16 cellular contexts compared by ENCODE assay signal in genomic region chr6:3891889-3892288, GRCh38. TPM values are rescaled to one million over a fixed set of nuclear protein-coding genes. Genes with fewer than 3 reads are reported as not detected.
A peak's percentile ranks its signal among the peaks of the same experiment; 100 is the strongest.
DNase-seq lines count a peak whose midpoint lies in the region; ATAC-seq, FAIRE-seq and TF ChIP-seq lines count a peak whose summit lies in the region.
"Had no signal": no experiment of that assay in that cellular context is flagged by ENCODE, and none has a peak within 500 bp of the region (broad histone marks: within the 10 kb centered on the region; RNA-seq: fewer than 3 reads in every experiment).

No MANE protein-coding gene starts in this region.

- in situ Hi-C loops in HepG2 (cut with HindIII; ENCODE audit: extremely low pct_ligation_motif_present, low pct_unique_long_range_greater_than_20kb): no loop called here

- H3K27ac ChIP-seq in A549: peak overlapping the region in 1 of 2 experiments; percentile 21; a peak in 1 of 6 replicates
- no peak overlapping the region for H3K27ac ChIP-seq in HepG2 (ENCODE audit: extremely low read length, insufficient read depth, low read length)
- peak overlapping the region; percentile 73 for H3K27ac ChIP-seq in subcutaneous abdominal adipose tissue (ENCODE audit: low read depth, low read length)

- H3K4me2 ChIP-seq in A549 (no peak overlapping the region), HepG2 (ENCODE audit: low read depth, low read length) (no peak overlapping the region)
- H3K4me2 ChIP-seq: GM23338 had no signal

- TF ChIP-seq POLR2A in A549 (IDR thresholded peaks at IDR 0.05; ENCODE audit: low read length) (no peak), HepG2 (IDR thresholded peaks at IDR 0.05; ENCODE audit: insufficient read depth in 1 of 2, low read depth in 2 of 2, low read length in 2 of 2) (no peak)

- H4K20me1 ChIP-seq in HepG2 (ENCODE audit: insufficient read depth, low read length): no peaks in the 10 kb centered on the region

- H3K27me3 ChIP-seq in HepG2 (ENCODE audit: control insufficient read depth in 1 of 2, insufficient read depth in 2 of 2, low read length in 2 of 2) (no peaks in the 10 kb centered on the region), subcutaneous abdominal adipose tissue (ENCODE audit: control insufficient read depth in 5 of 5, insufficient read depth in 4 of 5, low read length in 5 of 5) (no peaks in the 10 kb centered on the region)

- no peaks in the 10 kb centered on the region for H3K79me2 ChIP-seq in HepG2 (ENCODE audit: insufficient read depth, low read length)

- H3K9ac ChIP-seq in HepG2 (ENCODE audit: insufficient read depth, low read depth, low read length): no peak overlapping the region
- peak overlapping the region in 2 of 5 donors; percentile 5 to 45 for H3K9ac ChIP-seq in subcutaneous abdominal adipose tissue (ENCODE audit: low read length in 5 of 5)

- ATAC-seq in A549 (no peak), HepG2 (no peak)
- ATAC-seq: GM23338 had no signal

- H3K36me3 ChIP-seq in HepG2 (replicated peaks in 1 of 2; ENCODE audit: control insufficient read depth in 1 of 2, insufficient read depth in 2 of 2, low read length in 2 of 2) (no peaks in the 10 kb centered on the region), subcutaneous abdominal adipose tissue (ENCODE audit: control insufficient read depth in 5 of 5, insufficient read depth in 5 of 5, low read length in 5 of 5) (no peaks in the 10 kb centered on the region)

- no peak for TF ChIP-seq CTCF in A549 (IDR thresholded peaks at IDR 0.05)
- TF ChIP-seq CTCF in HepG2 (CRISPR knock-in tag; IDR thresholded peaks at IDR 0.05): no peak

- TF ChIP-seq EP300 in A549 (IDR thresholded peaks at IDR 0.05): no peak
- TF ChIP-seq EP300 in HepG2 (IDR thresholded peaks at IDR 0.05; ENCODE audit: low read depth in 2 of 2, low read length in 2 of 2): no peak
- TF ChIP-seq EP300 in HepG2 (CRISPR knock-in tag; IDR thresholded peaks at IDR 0.05; ENCODE audit: borderline replicate concordance): no peak

- H3K4me1 ChIP-seq in A549 (peaks cover 26% of the 10 kb centered on the region), HepG2 (ENCODE audit: insufficient read depth, low read length) (peaks cover 81% of the 10 kb centered on the region), subcutaneous abdominal adipose tissue (ENCODE audit: control insufficient read depth in 5 of 5, insufficient read depth in 5 of 5, low read length in 5 of 5) (peaks cover 9 to 52% (median 47%) of the 10 kb centered on the region in 5 donors)

- intact Hi-C loops in HepG2 (cut with micrococcal nuclease; ENCODE audit: unreplicated experiment): no loop called here

- no peak for TF ChIP-seq RAD21 in A549 (conservative IDR thresholded peaks at IDR 0.05 in 1 of 2, IDR thresholded peaks at IDR 0.05 in 1 of 2)
- TF ChIP-seq RAD21 in HepG2 (CRISPR knock-in tag; IDR thresholded peaks at IDR 0.05): no peak

- H3K4me3 ChIP-seq in A549 (no peak overlapping the region), HepG2 (replicated peaks in 1 of 3; ENCODE audit: insufficient read depth in 1 of 3, low read depth in 2 of 3, low read length in 3 of 3) (no peak overlapping the region), subcutaneous abdominal adipose tissue (ENCODE audit: low read depth in 1 of 5, low read length in 5 of 5) (no peak overlapping the region)
- H3K4me3 ChIP-seq: GM23338 had no signal

- DNase-seq in A549 (ENCODE audit: low read depth in 1 of 2, low spot score in 1 of 2) (no peak), RPMI8226 (peak; percentile 96), HepG2 (ENCODE audit: low spot score) (no peak), mucosa of gallbladder (ENCODE audit: low spot score) (no peak), NCI-H1417 treated with DMSO at 0.1 percent for 48 hours (lab: John Stamatoyannopoulos, UW) (no peak), NCI-H526 (lab: John Stamatoyannopoulos, UW) (no peak)
- no peak for DNase-seq in stimulated activated CD4-positive, alpha-beta T cell treated with anti-CD3 and anti-CD28 coated beads, Interleukin-2, amount 100 ng/mL, for 48 hours
- DNase-seq: C1 segment of cervical spinal cord; CD4-positive, alpha-beta T cell; DMS79; H7 had no signal

- 98% methylated on average over 3 of the region's 3 CpGs for WGBS in A549 (ENCODE audit: missing lambda C conversion rate)
- WGBS in HepG2 (ENCODE audit: low lambda C conversion rate): 90% methylated on average over 3 of the region's 3 CpGs

- CTCF ChIA-PET in A549 (lab: Yijun Ruan, JAX): interaction anchor here (0.6 to 2.1 kb wide), 2 partner anchors 86 to 612 kb away, joined by 3 to 8 read pairs; no protein-coding TSS in a partner anchor
- CTCF ChIA-PET in HepG2 (lab: Yijun Ruan, JAX; ENCODE audit: low intra/inter-chr PET ratio, low total read pairs): no interaction called here

- H3K9me3 ChIP-seq in A549 (no peaks in the 10 kb centered on the region), HepG2 (ENCODE audit: low read length) (no peaks in the 10 kb centered on the region), subcutaneous abdominal adipose tissue (ENCODE audit: control insufficient read depth in 5 of 5, low read length in 5 of 5) (no peaks in the 10 kb centered on the region)

- POLR2A ChIA-PET in A549 (lab: Yijun Ruan, JAX): no interaction called here
- POLR2A ChIA-PET in HepG2 (lab: Yijun Ruan, JAX): no interaction called here

- H2AFZ ChIP-seq in HepG2 (ENCODE audit: low read length): no peak overlapping the region

- no peak for FAIRE-seq in A549 (lab: Jason Lieb, UNC)
- no peak for FAIRE-seq in HepG2 (lab: Jason Lieb, UNC)
- FAIRE-seq: GM12891, HTR-8/SVneo had no signal

- no TSS peak for BruUV-seq in HepG2 (replicated peaks; lab: Mats Ljungman, UMichigan)

TF ChIP-seq in A549, 52 proteins besides CTCF, POLR2A, EP300 and RAD21:
- peak; percentile 75 for TF ChIP-seq MAFK (IDR thresholded peaks at IDR 0.05; ENCODE audit: partially characterized antibody)
- TF ChIP-seq, protein P1, sequence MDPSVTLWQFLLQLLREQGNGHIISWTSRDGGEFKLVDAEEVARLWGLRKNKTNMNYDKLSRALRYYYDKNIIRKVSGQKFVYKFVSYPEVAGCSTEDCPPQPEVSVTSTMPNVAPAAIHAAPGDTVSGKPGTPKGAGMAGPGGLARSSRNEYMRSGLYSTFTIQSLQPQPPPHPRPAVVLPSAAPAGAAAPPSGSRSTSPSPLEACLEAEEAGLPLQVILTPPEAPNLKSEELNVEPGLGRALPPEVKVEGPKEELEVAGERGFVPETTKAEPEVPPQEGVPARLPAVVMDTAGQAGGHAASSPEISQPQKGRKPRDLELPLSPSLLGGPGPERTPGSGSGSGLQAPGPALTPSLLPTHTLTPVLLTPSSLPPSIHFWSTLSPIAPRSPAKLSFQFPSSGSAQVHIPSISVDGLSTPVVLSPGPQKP (IDR thresholded peaks at IDR 0.05; ENCODE audit: low read depth, low read length): no peak

TF ChIP-seq in HepG2, 621 proteins besides CTCF, POLR2A, EP300 and RAD21 (continues in another document):
- TF ChIP-seq ZMYM3 (CRISPR knock-in tag; IDR thresholded peaks at IDR 0.05) (no peak), RNF2 (conservative IDR thresholded peaks at IDR 0.05; ENCODE audit: low read depth) (no peak), ZNF282 (IDR thresholded peaks at IDR 0.05; ENCODE audit: partially characterized antibody) (no peak), ZNF660 (CRISPR knock-in tag; IDR thresholded peaks at IDR 0.05; ENCODE audit: borderline replicate concordance, low read depth) (no peak), XRCC5 (optimal IDR thresholded peaks at IDR 0.05; ENCODE audit: low read length) (no peak), ZNF121 (CRISPR knock-in tag; IDR thresholded peaks at IDR 0.05) (peak; percentile 29; the same call in 1 of the 2 replicates), MAFF (IDR thresholded peaks at IDR 0.05; ENCODE audit: low read depth, low read length) (peak; percentile 95), HHEX (CRISPR knock-in tag; IDR thresholded peaks at IDR 0.05) (no peak), HNF4A (CRISPR knock-in tag; IDR thresholded peaks at IDR 0.05) (no peak)

RNA-seq across cellular contexts. Expression of gene FAM50B, which starts 42.7 kb away (rescaled TPM):
- 4.6 and 5.1 TPM in 2 replicates for polyA plus RNA-seq in A549 (2011; rRNA removed)
- polyA plus RNA-seq in A549 (2012; cell fraction: cytosol; rRNA removed): 6.7 and 7.9 TPM in 2 replicates
- polyA plus RNA-seq in A549 (2012; cell fraction: nucleus; rRNA removed): 6.8 and 7.5 TPM in 2 replicates
- 5.5 to 6.8 TPM (median 6.4 TPM) in 3 replicates for polyA plus RNA-seq in A549 (2017; fragmentation: RNase III; extraction: RNeasy Plus Mini Kit Qiagen cat#74134 plus additional on column Dnase treatment)
- polyA minus RNA-seq in A549 (2011; rRNA and poly(A)+ RNA removed): 1.5 and 2.5 TPM in 2 replicates
- total RNA-seq in HepG2 (2016; rRNA removed; fragmentation: Illumina TruSeq; extraction: Trizol): not detected in 2 replicates
- total RNA-seq in HepG2 (2016; cell fraction: cytosol; rRNA removed; fragmentation: Illumina TruSeq; extraction: Trizol; ENCODE audit: low read depth): not detected in 2 replicates
- total RNA-seq in HepG2 (2016; cell fraction: insoluble cytoplasmic fraction; rRNA removed; fragmentation: Illumina TruSeq; extraction: Trizol): not detected in 2 replicates
- not detected in 2 replicates for total RNA-seq in HepG2 (2016; cell fraction: membrane; rRNA removed; fragmentation: Illumina TruSeq; extraction: Trizol)
- not detected in 2 replicates for total RNA-seq in HepG2 (2016; cell fraction: nucleus; rRNA removed; fragmentation: Illumina TruSeq; extraction: Trizol)
- polyA plus RNA-seq in HepG2 (2011; rRNA removed): 0.05 TPM in 1 of 2 replicates, not detected in the other
- not detected in 2 replicates for polyA plus RNA-seq in HepG2 (2011; cell fraction: cytosol; rRNA removed)
- polyA plus RNA-seq in HepG2 (2011; cell fraction: nucleus; rRNA removed): 0.07 TPM in 1 of 2 replicates, not detected in the other
- polyA plus RNA-seq in HepG2 (2012): not detected in 2 replicates
- not detected in 2 replicates for polyA plus RNA-seq in HepG2 (2016; cell fraction: cytosol; fragmentation: Illumina TruSeq; extraction: Trizol; ENCODE audit: low read depth)
- polyA plus RNA-seq in HepG2 (2016; cell fraction: insoluble cytoplasmic fraction; fragmentation: Illumina TruSeq; extraction: Trizol; ENCODE audit: low read depth): not detected in 2 replicates
- polyA plus RNA-seq in HepG2 (2016; cell fraction: membrane; fragmentation: Illumina TruSeq; extraction: Trizol; ENCODE audit: low read depth): not detected in 2 replicates
- polyA plus RNA-seq in HepG2 (2016; cell fraction: nucleus; fragmentation: Illumina TruSeq; extraction: Trizol; ENCODE audit: insufficient read depth, low read depth): not detected in 2 replicates
- polyA minus RNA-seq in HepG2 (2011; rRNA and poly(A)+ RNA removed; ENCODE audit: low replicate concordance): 2.4 TPM in 1 of 2 replicates, not detected in the other
- not detected in 2 replicates for polyA minus RNA-seq in HepG2 (2011; cell fraction: cytosol; rRNA and poly(A)+ RNA removed)
- not detected in 2 replicates for polyA minus RNA-seq in HepG2 (2011; cell fraction: nucleus; rRNA and poly(A)+ RNA removed)
- total RNA-seq in mucosa of gallbladder: 24.8 TPM
- total RNA-seq: G401 had no signal

Comparison
In these comparisons a context has a peak if more than half of its experiments do, and no peak if none do; other contexts are left out.
1. RNA of gene FAM50B, which starts 42.7 kb away (total RNA-seq): 24.8 TPM in mucosa of gallbladder (single experiment); not detected in HepG2; every median in the first group is over 10 times any median in the second.
2. Of the 38 proteins assayed by ChIP-seq in both HepG2 and A549: peak only in HepG2: none; only in A549: none; in both: MAFK; in neither: 37.